Comparison of ENCODE assay signal across 14 cellular contexts in genomic region chr2:171822520-171823297, GRCh38.
"Had no signal": no experiment of that assay in that cellular context is flagged by ENCODE, and none has a peak within 500 bp of the region (broad histone marks: within the 10 kb centered on the region; RNA-seq: fewer than 3 reads in every experiment).

No MANE protein-coding gene starts in this region.

- H3K4me3 ChIP-seq: adrenal gland, body of pancreas, right atrium auricular region, skin epidermis, thyroid gland had no signal

- H3K9me3 Mint-ChIP-seq: activated naive CD4-positive, alpha-beta T cell treated with anti-CD3 and anti-CD28 coated beads for 36 hours; activated T-helper 17 cell treated with anti-CD3 and anti-CD28 coated beads, Interleukin-2, amount 50 U/mL, for 72 hours; dendritic cell treated with granulocyte-macrophage colony-stimulating factor and Interleukin-4, amounts not matched to agents 40 ng/mL and 50 ng/mL, for 4 days; naive B cell; stimulated activated effector memory CD8-positive, alpha-beta T cell treated with anti-CD3 and anti-CD28 coated beads, Interleukin-12 subunit alpha, Interleukin-12 subunit beta, amount 100 ng/mL, for 72 hours had no signal

- DNase-seq: activated CD4-positive, alpha-beta T cell treated with anti-CD3 and anti-CD28 coated beads, Interleukin-2, amount 50 U/mL, for 1 hour; activated naive CD4-positive, alpha-beta T cell treated with anti-CD3 and anti-CD28 coated beads for 36 hours; activated T-cell treated with anti-CD3 and anti-CD28 coated beads for 4 hours; adrenal gland; body of pancreas; central memory CD4-positive, alpha-beta T cell; erythroblast; naive B cell; thyroid gland had no signal

- H3K9me3 ChIP-seq: adrenal gland, body of pancreas, right atrium auricular region, thyroid gland had no signal

- H3K27ac Mint-ChIP-seq: activated naive CD4-positive, alpha-beta T cell treated with anti-CD3 and anti-CD28 coated beads for 36 hours; activated T-helper 17 cell treated with anti-CD3 and anti-CD28 coated beads, Interleukin-2, amount 50 U/mL, for 72 hours; dendritic cell treated with granulocyte-macrophage colony-stimulating factor and Interleukin-4, amounts not matched to agents 40 ng/mL and 50 ng/mL, for 4 days; stimulated activated effector memory CD8-positive, alpha-beta T cell treated with anti-CD3 and anti-CD28 coated beads, Interleukin-12 subunit alpha, Interleukin-12 subunit beta, amount 100 ng/mL, for 72 hours had no signal

- H3K36me3 ChIP-seq: adrenal gland had no signal

- H3K4me1 ChIP-seq: adrenal gland, body of pancreas, right atrium auricular region, thyroid gland had no signal

- H3K4me1 Mint-ChIP-seq: activated T-helper 17 cell treated with anti-CD3 and anti-CD28 coated beads, Interleukin-2, amount 50 U/mL, for 72 hours; naive B cell had no signal

- H3K4me3 Mint-ChIP-seq: activated naive CD4-positive, alpha-beta T cell treated with anti-CD3 and anti-CD28 coated beads for 36 hours; activated T-helper 17 cell treated with anti-CD3 and anti-CD28 coated beads, Interleukin-2, amount 50 U/mL, for 72 hours; dendritic cell treated with granulocyte-macrophage colony-stimulating factor and Interleukin-4, amounts not matched to agents 40 ng/mL and 50 ng/mL, for 4 days; naive B cell; stimulated activated effector memory CD8-positive, alpha-beta T cell treated with anti-CD3 and anti-CD28 coated beads, Interleukin-12 subunit alpha, Interleukin-12 subunit beta, amount 100 ng/mL, for 72 hours had no signal

- H3K27me3 Mint-ChIP-seq: activated T-helper 17 cell treated with anti-CD3 and anti-CD28 coated beads, Interleukin-2, amount 50 U/mL, for 72 hours; dendritic cell treated with granulocyte-macrophage colony-stimulating factor and Interleukin-4, amounts not matched to agents 40 ng/mL and 50 ng/mL, for 4 days; naive B cell had no signal

- ATAC-seq: activated T-helper 17 cell treated with anti-CD3 and anti-CD28 coated beads, Interleukin-2, amount 50 U/mL, for 72 hours; body of pancreas; stimulated activated effector memory CD8-positive, alpha-beta T cell treated with anti-CD3 and anti-CD28 coated beads, Interleukin-12 subunit alpha, Interleukin-12 subunit beta, amount 100 ng/mL, for 72 hours had no signal

- H3K27me3 ChIP-seq: adrenal gland, body of pancreas, right atrium auricular region, thyroid gland had no signal

- H3K27ac ChIP-seq: adrenal gland, body of pancreas, right atrium auricular region, skin epidermis, thyroid gland had no signal
